In the genomic region with DNA sequence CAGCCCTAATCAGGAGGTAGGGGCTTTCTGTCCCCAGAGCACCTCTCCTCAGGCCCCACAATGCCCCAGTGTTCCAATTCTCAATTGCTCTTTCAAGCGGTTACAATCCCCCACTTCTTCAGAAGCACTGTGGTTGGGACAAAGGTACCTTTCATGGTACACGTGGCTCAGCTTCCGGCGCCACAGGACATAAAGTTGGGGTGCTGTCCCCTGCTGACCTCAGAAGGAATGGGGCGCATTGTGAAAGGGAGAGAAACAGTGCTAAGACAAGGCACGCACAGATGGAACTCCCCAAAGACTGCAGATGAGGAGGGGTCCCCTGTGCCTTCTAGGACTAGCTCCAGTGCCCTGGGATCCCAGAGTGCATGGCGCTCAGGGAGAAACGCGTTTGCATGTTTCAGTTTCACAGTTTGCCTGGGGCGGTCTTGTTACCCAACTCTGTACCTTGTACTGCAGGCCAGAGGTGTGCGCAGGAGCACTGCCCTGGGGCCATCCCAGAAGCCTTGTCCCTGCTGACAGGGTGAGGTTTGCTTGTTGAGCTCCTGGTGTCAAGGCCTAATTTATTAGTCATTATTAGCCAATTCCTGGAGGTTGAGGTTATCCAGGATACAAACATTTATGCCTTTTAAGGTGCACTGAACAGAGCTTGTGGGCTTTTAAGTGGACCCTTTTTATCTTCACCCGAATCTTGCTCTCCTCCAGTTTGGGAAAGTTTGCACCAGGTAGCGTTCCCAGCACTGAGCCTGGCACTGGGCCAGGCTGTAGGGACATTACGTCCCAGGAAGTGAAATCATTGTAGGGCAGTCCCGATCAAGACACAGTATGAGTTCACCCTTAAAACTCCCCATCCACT, we compare ENCODE assay signal across 13 cellular contexts. TPM values are rescaled to one million over a fixed set of nuclear protein-coding genes. Genes with fewer than 3 reads are reported as not detected.
DNase-seq lines count a peak whose midpoint lies in the region; TF ChIP-seq lines count a peak whose summit lies in the region.
"Had no signal": no experiment of that assay in that cellular context is flagged by ENCODE, and none has a peak within 500 bp of the region (broad histone marks: within the 10 kb centered on the region; RNA-seq: fewer than 3 reads in every experiment).

No MANE protein-coding gene starts in this region.

- peak overlapping the region; percentile 92 for H3K27ac ChIP-seq in cingulate gyrus (ENCODE audit: low read depth, low read length)
- peak overlapping the region; percentile 94 to 98 for H3K27ac ChIP-seq in liver (ENCODE audit: low read depth in 1 of 2, low read length in 2 of 2)
- H3K27ac ChIP-seq in ovary = no peak overlapping the region
- H3K27ac ChIP-seq in neural progenitor cell = no peak overlapping the region
- H3K27ac ChIP-seq: gastroesophageal sphincter had no signal

- H3K4me1 ChIP-seq in liver (ENCODE audit: control insufficient read depth in 4 of 4, insufficient read depth in 4 of 4, low read length in 3 of 4) (peaks cover 20 to 43% (median 26%) of the 10 kb centered on the region in 4 donors), ovary (ENCODE audit: insufficient read depth) (no peaks in the 10 kb centered on the region), neural progenitor cell (no peaks in the 10 kb centered on the region)

- H3K4me3 ChIP-seq in liver (ENCODE audit: low read depth in 1 of 3, low read length in 3 of 3) = peak overlapping the region; percentile 16 to 39 (median 18)
- no peak overlapping the region for H3K4me3 ChIP-seq in ovary
- H3K4me3 ChIP-seq in neural progenitor cell = no peak overlapping the region
- H3K4me3 ChIP-seq: gastroesophageal sphincter had no signal

- H2AFZ ChIP-seq in neural progenitor cell (replicated peaks) = no peak overlapping the region

- intact Hi-C loops in ovary (cut with DNase I) = loop anchor here in 1 of 4 donors (10.0 kb wide), 1 partner anchor 187 kb away; no protein-coding TSS in a partner anchor

- no peak overlapping the region for H3K4me3 Mint-ChIP-seq in neural progenitor cell
- H3K4me3 Mint-ChIP-seq: activated naive CD8-positive, alpha-beta T cell treated with anti-CD3 and anti-CD28 coated beads, Interleukin-2, amount 10 ng/mL, durations not matched to agents 7 days and 5 days; dendritic cell treated with granulocyte-macrophage colony-stimulating factor and Interleukin-4, amounts not matched to agents 40 ng/mL and 50 ng/mL, for 4 days; memory B cell had no signal

- H3K9me3 ChIP-seq in liver (ENCODE audit: control insufficient read depth in 4 of 4, low read length in 3 of 4) (no peaks in the 10 kb centered on the region), ovary (no peaks in the 10 kb centered on the region), neural progenitor cell (ENCODE audit: low read depth) (no peaks in the 10 kb centered on the region)
- H3K9me3 ChIP-seq: gastroesophageal sphincter had no signal

- H3K36me3 ChIP-seq in liver (ENCODE audit: control insufficient read depth in 4 of 4, insufficient read depth in 3 of 4, low read depth in 1 of 4, low read length in 3 of 4) = no peaks in the 10 kb centered on the region
- H3K36me3 ChIP-seq in ovary = no peaks in the 10 kb centered on the region
- no peaks in the 10 kb centered on the region for H3K36me3 ChIP-seq in neural progenitor cell
- H3K36me3 ChIP-seq: gastroesophageal sphincter had no signal

- H3K9ac ChIP-seq in liver (ENCODE audit: low read depth in 1 of 2, low read length in 2 of 2) (peak overlapping the region in 1 of 2 donors; percentile 32), neural progenitor cell (no peak overlapping the region)

- no peaks in the 10 kb centered on the region for H3K4me1 Mint-ChIP-seq in neural progenitor cell
- H3K4me1 Mint-ChIP-seq: memory B cell had no signal

- no peaks in the 10 kb centered on the region for H3K27me3 ChIP-seq in liver (ENCODE audit: control insufficient read depth in 4 of 4, insufficient read depth in 4 of 4, low read length in 3 of 4)
- no peaks in the 10 kb centered on the region for H3K27me3 ChIP-seq in ovary
- H3K27me3 ChIP-seq in neural progenitor cell = no peaks in the 10 kb centered on the region

- no peaks in the 10 kb centered on the region for H3K36me3 Mint-ChIP-seq in neural progenitor cell
- H3K36me3 Mint-ChIP-seq: activated naive CD8-positive, alpha-beta T cell treated with anti-CD3 and anti-CD28 coated beads, Interleukin-2, amount 10 ng/mL, durations not matched to agents 7 days and 5 days; CD4-positive, alpha-beta memory T cell; memory B cell had no signal

- peak; percentile 34 for DNase-seq in M059J (ENCODE audit: low read depth)
- DNase-seq in superior temporal gyrus (ENCODE audit: extremely low spot score) = peak; percentile 91
- no peak for DNase-seq in ovary
- no peak for DNase-seq in NCI-H2029 (lab: John Stamatoyannopoulos, UW)
- no peak for DNase-seq in neural progenitor cell (ENCODE audit: low spot score)
- DNase-seq: activated naive CD8-positive, alpha-beta T cell treated with anti-CD3 and anti-CD28 coated beads, Interleukin-2, amount 10 ng/mL, durations not matched to agents 7 days and 5 days; CD4-positive, alpha-beta memory T cell; NCI-H2227 treated with DMSO at 0.1 percent for 48 hours had no signal

- H3K27me3 Mint-ChIP-seq in neural progenitor cell (ENCODE audit: insufficient read depth, low read depth) = peaks cover 8% of the 10 kb centered on the region
- H3K27me3 Mint-ChIP-seq: activated naive CD8-positive, alpha-beta T cell treated with anti-CD3 and anti-CD28 coated beads, Interleukin-2, amount 10 ng/mL, durations not matched to agents 7 days and 5 days had no signal

- TF ChIP-seq POLR2A in ovary (IDR thresholded peaks at IDR 0.05) = no peak

- H4K20me1 ChIP-seq in neural progenitor cell (ENCODE audit: low read depth) = no peaks in the 10 kb centered on the region

- peak; percentile 8 to 39 for TF ChIP-seq RAD21 in liver (IDR thresholded peaks at IDR 0.05)

- TF ChIP-seq CTCF in liver (IDR thresholded peaks at IDR 0.05; ENCODE audit: low read depth, low read length, missing input control) = no peak
- TF ChIP-seq CTCF in ovary (IDR thresholded peaks at IDR 0.05) = no peak
- no peak for TF ChIP-seq CTCF in neural progenitor cell (IDR thresholded peaks at IDR 0.05)

- no peaks in the 10 kb centered on the region for H3F3A ChIP-seq in neural progenitor cell (ENCODE audit: low read depth)

- no peak for TF ChIP-seq EP300 in ovary (IDR thresholded peaks at IDR 0.05)

- peaks cover 5% of the 10 kb centered on the region for H3K9me3 Mint-ChIP-seq in neural progenitor cell
- H3K9me3 Mint-ChIP-seq: activated naive CD8-positive, alpha-beta T cell treated with anti-CD3 and anti-CD28 coated beads, Interleukin-2, amount 10 ng/mL, durations not matched to agents 7 days and 5 days; dendritic cell treated with granulocyte-macrophage colony-stimulating factor and Interleukin-4, amounts not matched to agents 40 ng/mL and 50 ng/mL, for 4 days; memory B cell had no signal

- no peak overlapping the region for H3K27ac Mint-ChIP-seq in neural progenitor cell
- H3K27ac Mint-ChIP-seq: activated naive CD8-positive, alpha-beta T cell treated with anti-CD3 and anti-CD28 coated beads, Interleukin-2, amount 10 ng/mL, durations not matched to agents 7 days and 5 days; dendritic cell treated with granulocyte-macrophage colony-stimulating factor and Interleukin-4, amounts not matched to agents 40 ng/mL and 50 ng/mL, for 4 days; memory B cell had no signal

- H3K4me2 ChIP-seq in neural progenitor cell = no peak overlapping the region

- 38% methylated on average over 15 of the region's 15 CpGs for WGBS in liver
- 78 to 83% (median 79%) methylated on average over 15 of the region's 15 CpGs for WGBS in ovary, 3 donors

- no peaks in the 10 kb centered on the region for H3K79me2 ChIP-seq in neural progenitor cell (ENCODE audit: low read depth)

TF ChIP-seq in liver, 16 proteins besides CTCF, POLR2A, EP300 and RAD21 (continues in another document):
- peak; percentile 91 for TF ChIP-seq FOXA1 (IDR thresholded peaks at IDR 0.05)
- peak; percentile 89 for TF ChIP-seq YY1 (IDR thresholded peaks at IDR 0.05)
- TF ChIP-seq JUND (IDR thresholded peaks at IDR 0.05) = peak; percentile 86 to 96

RNA-seq across cellular contexts. Expression of gene CNDP1, which starts 7.6 kb away (rescaled TPM):
- not detected in 2 replicates for total RNA-seq in M059J (2014; rRNA removed; shearing (Covaris generic))
- total RNA-seq in liver (1 to 10 TPM in 1 of 2 donors, under 1 TPM in 1; 0.09 to 8.2 TPM), ovary (under 1 TPM in 5 of 7 donors, not detected in 2; 0.13 to 0.35 (median 0.15) TPM), neural progenitor cell (ENCODE audit: low replicate concordance) (not detected in 2 replicates)
- polyA plus RNA-seq in liver (10 to 100 TPM in 1 of 2 donors, 1 to 10 TPM in 1; 3.4 to 21.1 TPM), ovary (under 1 TPM in 1 of 2 donors, not detected in 1; 0.02 TPM)
- total RNA-seq: activated naive CD8-positive, alpha-beta T cell treated with anti-CD3 and anti-CD28 coated beads, Interleukin-2, amount 10 ng/mL, durations not matched to agents 7 days and 5 days; CD4-positive, alpha-beta memory T cell had no signal
- polyA plus RNA-seq: CD4-positive, alpha-beta memory T cell had no signal

RNA-seq across cellular contexts. Expression of gene CNDP2, which starts 45.8 kb away (rescaled TPM):
- 25.9 and 31.9 TPM in 2 replicates for total RNA-seq in M059J (2014; rRNA removed; shearing (Covaris generic))
- total RNA-seq in liver (100 to 1,000 TPM in 1 of 2 donors, 10 to 100 TPM in 1; 65.5 to 167 TPM), ovary (100 to 1,000 TPM in 2 of 7 donors, 10 to 100 TPM in 5; 28.1 to 119 (median 91.7) TPM), neural progenitor cell (ENCODE audit: low replicate concordance) (56.1 and 69.7 TPM in 2 replicates)
- polyA plus RNA-seq in liver (100 to 1,000 TPM; 123 to 159 TPM), ovary (100 to 1,000 TPM in 1 of 2 donors, 10 to 100 TPM in 1; 41.1 to 107 TPM)

RNA-seq across cellular contexts. Expression of gene ZNF407, which starts 55.7 kb away (rescaled TPM):
- total RNA-seq in M059J (2014; rRNA removed; shearing (Covaris generic)) = 4.7 and 5.9 TPM in 2 replicates
- total RNA-seq in liver (10 to 100 TPM; 10.3 to 16.5 TPM), ovary (10 to 100 TPM; 14.4 to 22.3 (median 19.7) TPM), neural progenitor cell (ENCODE audit: low replicate concordance) (7.3 and 9.0 TPM in 2 replicates)
- polyA plus RNA-seq in liver (1 to 10 TPM; 1.9 to 2.8 TPM), ovary (1 to 10 TPM; 5.3 to 5.9 TPM)

Comparison
In these comparisons a context has a peak if more than half of its experiments do, and no peak if none do; other contexts are left out.
1. DNase-seq: peak in M059J (single experiment) and superior temporal gyrus (single experiment); none in ovary (0 of 5), NCI-H2029 (single experiment) and neural progenitor cell (single experiment).
2. H3K27ac ChIP-seq: peak in cingulate gyrus (single experiment) and liver (2 of 2); none in ovary (0 of 2) and neural progenitor cell (single experiment).
3. H3K4me3 ChIP-seq: peak in liver (3 of 3); none in ovary (single experiment) and neural progenitor cell (single experiment).